In genomic region chrX:54786972-54787371, GRCh38 we compare ENCODE assay signal across 9 cellular contexts. TPM values are rescaled to one million over a fixed set of nuclear protein-coding genes. Genes with fewer than 3 reads are reported as not detected.
DNase-seq lines count a peak whose midpoint lies in the region; ATAC-seq and TF ChIP-seq lines count a peak whose summit lies in the region.
"Had no signal": no experiment of that assay in that cellular context is flagged by ENCODE, and none has a peak within 500 bp of the region (broad histone marks: within the 10 kb centered on the region; RNA-seq: fewer than 3 reads in every experiment).

No MANE protein-coding gene starts in this region.

- intact Hi-C loops in vagina (cut with DNase I), result no loop called here
- intact Hi-C loops in esophagus muscularis mucosa (cut with DNase I), result no loop called here

- peak; percentile 58 to 72 for ATAC-seq in activated T-cell treated with anti-CD3 and anti-CD28 coated beads, Interleukin-2, amount 50 U/mL, for 72 hours (replicated peaks in 1 of 2)
- ATAC-seq in GM19467 (IDR thresholded peaks at IDR 0.05; ENCODE audit: unreplicated experiment), result no peak

- H3K27me3 ChIP-seq in Loucy (ENCODE audit: insufficient read depth, low read length, poor library complexity, severe bottlenecking) (no peaks in the 10 kb centered on the region), neural progenitor cell (no peaks in the 10 kb centered on the region), vagina (no peaks in the 10 kb centered on the region), esophagus muscularis mucosa (no peaks in the 10 kb centered on the region)

- H3K79me2 ChIP-seq in Loucy (ENCODE audit: insufficient read depth, low read length) (no peaks in the 10 kb centered on the region), neural progenitor cell (ENCODE audit: low read depth) (no peaks in the 10 kb centered on the region)

- peak overlapping the region; percentile 67; the same call in 1 of the 2 replicates for H2AFZ ChIP-seq in Loucy (ENCODE audit: low read length)
- H2AFZ ChIP-seq in neural progenitor cell (replicated peaks), result no peak overlapping the region

- WGBS in esophagus muscularis mucosa, result 90% methylated on average over 2 of the region's 2 CpGs

- peaks cover 26% of the 10 kb centered on the region for H3K27me3 Mint-ChIP-seq in activated T-cell treated with anti-CD3 and anti-CD28 coated beads, Interleukin-2, amount 50 U/mL, for 72 hours (ENCODE audit: low read depth)
- H3K27me3 Mint-ChIP-seq in neural progenitor cell (ENCODE audit: insufficient read depth, low read depth), result peaks cover 2% of the 10 kb centered on the region

- no peaks in the 10 kb centered on the region for H3K36me3 Mint-ChIP-seq in activated T-cell treated with anti-CD3 and anti-CD28 coated beads, Interleukin-2, amount 50 U/mL, for 72 hours (ENCODE audit: insufficient read depth in 2 of 2)
- no peaks in the 10 kb centered on the region for H3K36me3 Mint-ChIP-seq in neural progenitor cell

- H3K4me2 ChIP-seq in Loucy (ENCODE audit: low read depth, low read length, poor library complexity, severe bottlenecking), result no peak overlapping the region
- no peak overlapping the region for H3K4me2 ChIP-seq in neural progenitor cell

- H3K9me2 ChIP-seq in Loucy (replicated peaks; ENCODE audit: low read depth, low read length), result no peaks in the 10 kb centered on the region

- H3K27ac Mint-ChIP-seq in activated T-cell treated with anti-CD3 and anti-CD28 coated beads, Interleukin-2, amount 50 U/mL, for 72 hours, result no peak overlapping the region
- no peak overlapping the region for H3K27ac Mint-ChIP-seq in neural progenitor cell

- H3K9me3 ChIP-seq in Loucy (ENCODE audit: insufficient read depth, low read depth, low read length) (no peaks in the 10 kb centered on the region), neural progenitor cell (ENCODE audit: low read depth) (no peaks in the 10 kb centered on the region), vagina (no peaks in the 10 kb centered on the region), esophagus muscularis mucosa (no peaks in the 10 kb centered on the region)

- peak; percentile 24 to 35 for DNase-seq in activated T-cell treated with anti-CD3 and anti-CD28 coated beads, Interleukin-2, amount 50 U/mL, for 72 hours
- DNase-seq in neural progenitor cell (ENCODE audit: low spot score), result no peak
- no peak for DNase-seq in vagina (ENCODE audit: extremely low spot score in 2 of 2)
- no peak for DNase-seq in esophagus muscularis mucosa (ENCODE audit: extremely low spot score)
- no peak for DNase-seq in COR-L47 (lab: John Stamatoyannopoulos, UW)

- H3K4me3 ChIP-seq in GM12875 (ENCODE audit: low read depth, low read length) (no peak overlapping the region), Loucy (ENCODE audit: low read length, poor library complexity, severe bottlenecking) (no peak overlapping the region), neural progenitor cell (no peak overlapping the region), vagina (no peak overlapping the region), esophagus muscularis mucosa (no peak overlapping the region)

- no peaks in the 10 kb centered on the region for H3K9me3 Mint-ChIP-seq in activated T-cell treated with anti-CD3 and anti-CD28 coated beads, Interleukin-2, amount 50 U/mL, for 72 hours
- H3K9me3 Mint-ChIP-seq in neural progenitor cell, result peaks cover 19% of the 10 kb centered on the region

- no peak overlapping the region for H3K4me3 Mint-ChIP-seq in activated T-cell treated with anti-CD3 and anti-CD28 coated beads, Interleukin-2, amount 50 U/mL, for 72 hours
- H3K4me3 Mint-ChIP-seq in neural progenitor cell, result no peak overlapping the region

- TF ChIP-seq POLR2A in vagina (IDR thresholded peaks at IDR 0.05) (no peak), esophagus muscularis mucosa (IDR thresholded peaks at IDR 0.05; ENCODE audit: low read depth) (no peak)

- no peaks in the 10 kb centered on the region for H3K4me1 Mint-ChIP-seq in activated T-cell treated with anti-CD3 and anti-CD28 coated beads, Interleukin-2, amount 50 U/mL, for 72 hours (ENCODE audit: low read depth)
- peaks cover 3% of the 10 kb centered on the region for H3K4me1 Mint-ChIP-seq in neural progenitor cell

- TF ChIP-seq EP300 in esophagus muscularis mucosa (IDR thresholded peaks at IDR 0.05), result no peak

- H3F3A ChIP-seq in Loucy (ENCODE audit: low read depth), result no peaks in the 10 kb centered on the region
- H3F3A ChIP-seq in neural progenitor cell (ENCODE audit: low read depth), result no peaks in the 10 kb centered on the region

- H3K9ac ChIP-seq in Loucy (ENCODE audit: low read depth, low read length, poor library complexity, severe bottlenecking) (no peak overlapping the region), neural progenitor cell (no peak overlapping the region)

- H3K27ac ChIP-seq in neural progenitor cell (no peak overlapping the region), vagina (no peak overlapping the region), esophagus muscularis mucosa (replicated peaks in 1 of 4) (no peak overlapping the region)

- no peaks in the 10 kb centered on the region for H4K20me1 ChIP-seq in Loucy (ENCODE audit: insufficient read depth, low read length, poor library complexity, severe bottlenecking)
- H4K20me1 ChIP-seq in neural progenitor cell (ENCODE audit: low read depth), result no peaks in the 10 kb centered on the region

- TF ChIP-seq CTCF in GM12875 (IDR thresholded peaks at IDR 0.05; ENCODE audit: borderline replicate concordance, insufficient read depth, low read depth, low read length) (peak; percentile 30; the same call in 1 of the 2 replicates), Loucy (conservative IDR thresholded peaks at IDR 0.05; ENCODE audit: low read length) (peak; percentile 45), neural progenitor cell (IDR thresholded peaks at IDR 0.05) (peak; percentile 42), vagina (IDR thresholded peaks at IDR 0.05) (no peak), esophagus muscularis mucosa (IDR thresholded peaks at IDR 0.05) (no peak)

- no peaks in the 10 kb centered on the region for H3K4me1 ChIP-seq in Loucy (ENCODE audit: insufficient read depth, low read length, poor library complexity, severe bottlenecking)
- H3K4me1 ChIP-seq in neural progenitor cell, result no peaks in the 10 kb centered on the region
- no peaks in the 10 kb centered on the region for H3K4me1 ChIP-seq in vagina
- no peaks in the 10 kb centered on the region for H3K4me1 ChIP-seq in esophagus muscularis mucosa

- H3K36me3 ChIP-seq in Loucy (ENCODE audit: insufficient read depth, low read length) (no peaks in the 10 kb centered on the region), neural progenitor cell (no peaks in the 10 kb centered on the region), vagina (no peaks in the 10 kb centered on the region), esophagus muscularis mucosa (no peaks in the 10 kb centered on the region)

RNA-seq across cellular contexts. Expression of gene ITIH6, which starts 11.1 kb away (rescaled TPM):
- total RNA-seq in activated T-cell treated with anti-CD3 and anti-CD28 coated beads, Interleukin-2, amount 50 U/mL, for 72 hours, result not detected
- 0.03 TPM in 1 of 2 replicates, not detected in the other for total RNA-seq in neural progenitor cell (ENCODE audit: low replicate concordance)
- not detected for total RNA-seq in vagina
- total RNA-seq in esophagus muscularis mucosa, result under 1 TPM in 1 of 4 donors, not detected in 3; under 0.01 TPM
- total RNA-seq: endothelial cell of umbilical vein had no signal

RNA-seq across cellular contexts. Expression of gene MAGED2, which starts 20.6 kb away (rescaled TPM):
- 10 to 100 TPM; 49.7 to 54.1 TPM for total RNA-seq in activated T-cell treated with anti-CD3 and anti-CD28 coated beads, Interleukin-2, amount 50 U/mL, for 72 hours
- 255 and 299 TPM in 2 replicates for total RNA-seq in neural progenitor cell (ENCODE audit: low replicate concordance)
- total RNA-seq in vagina, result 116 TPM
- total RNA-seq in esophagus muscularis mucosa, result 100 to 1,000 TPM; 132 to 197 (median 169) TPM

Comparison
In these comparisons a context has a peak if more than half of its experiments do, and no peak if none do; other contexts are left out.
1. CTCF ChIP-seq: peak in GM12875 (single experiment), Loucy (single experiment) and neural progenitor cell (single experiment); none in vagina (0 of 3) and esophagus muscularis mucosa (0 of 3).
2. DNase-seq: peak in activated T-cell treated with anti-CD3 and anti-CD28 coated beads, Interleukin-2, amount 50 U/mL, for 72 hours (2 of 2); none in neural progenitor cell (single experiment), vagina (0 of 2), esophagus muscularis mucosa (single experiment) and COR-L47 (single experiment).